ENCODE assay signal across 1 cellular context in the genomic region with DNA sequence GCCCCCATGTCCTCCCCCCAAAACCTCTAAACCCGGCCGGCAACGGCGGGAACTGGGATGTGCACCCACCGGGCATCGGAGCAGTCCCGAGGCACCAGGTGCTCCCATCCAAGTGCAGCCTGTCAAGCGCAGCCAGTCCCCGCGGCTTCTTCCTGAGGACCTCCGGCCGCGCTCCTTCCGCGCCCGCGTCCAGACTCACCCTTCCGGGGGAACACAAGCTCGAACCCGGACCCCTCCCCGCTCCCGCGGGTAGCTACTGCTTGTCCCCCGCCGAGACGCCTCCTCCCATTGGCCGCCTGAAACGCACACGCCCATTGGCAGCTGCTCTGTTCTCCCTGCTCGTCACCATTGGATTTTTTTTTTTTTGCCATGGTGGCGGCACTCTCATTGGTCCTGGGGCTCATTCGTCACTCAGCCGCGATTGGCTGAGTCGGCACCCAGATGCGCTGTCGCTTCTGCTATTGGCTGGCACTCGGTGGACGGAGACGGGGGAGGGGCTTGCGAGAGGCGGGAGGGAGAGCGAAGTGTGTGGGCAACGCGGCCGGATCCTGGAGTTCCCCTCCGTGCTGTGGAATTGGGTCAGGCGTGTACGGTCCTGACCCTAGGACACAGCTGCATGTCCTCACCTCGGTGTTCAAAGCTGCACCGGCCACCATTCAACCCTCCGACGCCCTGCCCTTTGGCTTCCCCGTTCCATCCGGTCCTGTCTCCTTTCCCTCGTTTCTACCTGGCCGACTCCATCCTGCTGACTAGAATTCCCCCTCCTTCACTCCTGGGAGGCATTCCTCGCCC.
A peak's percentile ranks its signal among the peaks of the same experiment; 100 is the strongest.
TF ChIP-seq lines count a peak whose summit lies in the region.

A gene (minus strand): TSS at position 262 of the 792 bp plus-strand sequence. CDS start 2,166 bp downstream, outside the sequence.

TF ChIP-seq in HEK293, 187 proteins besides CTCF, POLR2A, EP300 and RAD21 (continued from another document and continues in another):
- peak; percentile 80 for TF ChIP-seq ZEB2 (tag by site-specific recombination; IDR thresholded peaks at IDR 0.05)
- TF ChIP-seq BCL11B (tag by site-specific recombination; IDR thresholded peaks at IDR 0.05; ENCODE audit: low read depth): peak; percentile 68; the same call in 1 of the 2 replicates
- TF ChIP-seq ZNF292 (tag by site-specific recombination; IDR thresholded peaks at IDR 0.05; ENCODE audit: borderline replicate concordance, low read depth): no peak
- peak; percentile 95 for TF ChIP-seq GLIS1 (tag by site-specific recombination; IDR thresholded peaks at IDR 0.05)
- TF ChIP-seq SP2 (tag by site-specific recombination; IDR thresholded peaks at IDR 0.05): peak; percentile 100
- TF ChIP-seq KLF7 (tag by site-specific recombination; IDR thresholded peaks at IDR 0.05; ENCODE audit: borderline replicate concordance): peak; percentile 25; the same call in 1 of the 2 replicates
- TF ChIP-seq, protein P1, sequence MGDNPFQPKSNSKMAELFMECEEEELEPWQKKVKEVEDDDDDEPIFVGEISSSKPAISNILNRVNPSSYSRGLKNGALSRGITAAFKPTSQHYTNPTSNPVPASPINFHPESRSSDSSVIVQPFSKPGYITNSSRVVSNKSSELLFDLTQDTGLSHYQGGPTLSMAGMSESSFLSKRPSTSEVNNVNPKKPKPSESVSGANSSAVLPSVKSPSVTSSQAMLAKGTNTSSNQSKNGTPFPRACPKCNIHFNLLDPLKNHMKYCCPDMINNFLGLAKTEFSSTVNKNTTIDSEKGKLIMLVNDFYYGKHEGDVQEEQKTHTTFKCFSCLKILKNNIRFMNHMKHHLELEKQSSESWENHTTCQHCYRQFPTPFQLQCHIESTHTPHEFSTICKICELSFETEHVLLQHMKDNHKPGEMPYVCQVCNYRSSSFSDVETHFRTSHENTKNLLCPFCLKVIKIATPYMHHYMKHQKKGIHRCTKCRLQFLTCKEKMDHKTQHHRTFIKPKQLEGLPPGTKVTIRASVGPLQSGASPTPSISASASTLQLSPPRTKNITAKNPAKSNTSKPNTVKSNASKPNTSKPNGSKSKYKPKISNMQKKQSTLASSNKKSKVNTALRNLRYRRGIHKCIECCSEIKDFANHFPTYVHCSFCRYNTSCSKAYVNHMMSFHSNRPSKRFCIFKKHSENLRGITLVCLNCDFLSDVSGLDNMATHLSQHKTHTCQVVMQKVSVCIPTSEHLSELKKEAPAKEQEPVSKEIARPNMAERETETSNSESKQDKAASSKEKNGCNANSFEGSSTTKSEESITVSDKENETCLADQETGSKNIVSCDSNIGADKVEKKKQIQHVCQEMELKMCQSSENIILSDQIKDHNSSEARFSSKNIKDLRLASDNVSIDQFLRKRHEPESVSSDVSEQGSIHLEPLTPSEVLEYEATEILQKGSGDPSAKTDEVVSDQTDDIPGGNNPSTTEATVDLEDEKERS (tag by site-specific recombination; IDR thresholded peaks at IDR 0.05): no peak
- TF ChIP-seq, protein P2, sequence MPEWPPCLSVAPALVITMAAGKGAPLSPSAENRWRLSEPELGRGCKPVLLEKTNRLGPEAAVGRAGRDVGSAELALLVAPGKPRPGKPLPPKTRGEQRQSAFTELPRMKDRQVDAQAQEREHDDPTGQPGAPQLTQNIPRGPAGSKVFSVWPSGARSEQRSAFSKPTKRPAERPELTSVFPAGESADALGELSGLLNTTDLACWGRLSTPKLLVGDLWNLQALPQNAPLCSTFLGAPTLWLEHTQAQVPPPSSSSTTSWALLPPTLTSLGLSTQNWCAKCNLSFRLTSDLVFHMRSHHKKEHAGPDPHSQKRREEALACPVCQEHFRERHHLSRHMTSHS (tag by site-specific recombination; IDR thresholded peaks at IDR 0.05): no peak
- TF ChIP-seq ZNF391 (tag by site-specific recombination; IDR thresholded peaks at IDR 0.05; ENCODE audit: borderline replicate concordance, low read depth): peak; percentile 91
- TF ChIP-seq ZNF530 (tag by site-specific recombination; IDR thresholded peaks at IDR 0.05; ENCODE audit: low read depth): no peak
- TF ChIP-seq GLI4 (tag by site-specific recombination; IDR thresholded peaks at IDR 0.05): peak; percentile 68; the same call in 1 of the 2 replicates
- no peak for TF ChIP-seq ZNF266 (tag by site-specific recombination; IDR thresholded peaks at IDR 0.05; ENCODE audit: low read depth)
- 0 out of 2 replicates have a peak, but pooled peaks have one; percentile 4 for TF ChIP-seq ZFP3 (tag by site-specific recombination; IDR thresholded peaks at IDR 0.05; ENCODE audit: low read depth)
- TF ChIP-seq ZNF843 (tag by site-specific recombination; IDR thresholded peaks at IDR 0.05): peak; percentile 47; the same call in 1 of the 2 replicates
- TF ChIP-seq, protein P3, sequence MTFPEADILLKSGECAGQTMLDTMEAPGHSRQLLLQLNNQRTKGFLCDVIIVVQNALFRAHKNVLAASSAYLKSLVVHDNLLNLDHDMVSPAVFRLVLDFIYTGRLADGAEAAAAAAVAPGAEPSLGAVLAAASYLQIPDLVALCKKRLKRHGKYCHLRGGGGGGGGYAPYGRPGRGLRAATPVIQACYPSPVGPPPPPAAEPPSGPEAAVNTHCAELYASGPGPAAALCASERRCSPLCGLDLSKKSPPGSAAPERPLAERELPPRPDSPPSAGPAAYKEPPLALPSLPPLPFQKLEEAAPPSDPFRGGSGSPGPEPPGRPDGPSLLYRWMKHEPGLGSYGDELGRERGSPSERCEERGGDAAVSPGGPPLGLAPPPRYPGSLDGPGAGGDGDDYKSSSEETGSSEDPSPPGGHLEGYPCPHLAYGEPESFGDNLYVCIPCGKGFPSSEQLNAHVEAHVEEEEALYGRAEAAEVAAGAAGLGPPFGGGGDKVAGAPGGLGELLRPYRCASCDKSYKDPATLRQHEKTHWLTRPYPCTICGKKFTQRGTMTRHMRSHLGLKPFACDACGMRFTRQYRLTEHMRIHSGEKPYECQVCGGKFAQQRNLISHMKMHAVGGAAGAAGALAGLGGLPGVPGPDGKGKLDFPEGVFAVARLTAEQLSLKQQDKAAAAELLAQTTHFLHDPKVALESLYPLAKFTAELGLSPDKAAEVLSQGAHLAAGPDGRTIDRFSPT (tag by site-specific recombination; IDR thresholded peaks at IDR 0.05): peak; percentile 63; the same call in 1 of the 2 replicates
- TF ChIP-seq KLF1 (tag by site-specific recombination; IDR thresholded peaks at IDR 0.05): peak; percentile 59
- TF ChIP-seq, protein P4, sequence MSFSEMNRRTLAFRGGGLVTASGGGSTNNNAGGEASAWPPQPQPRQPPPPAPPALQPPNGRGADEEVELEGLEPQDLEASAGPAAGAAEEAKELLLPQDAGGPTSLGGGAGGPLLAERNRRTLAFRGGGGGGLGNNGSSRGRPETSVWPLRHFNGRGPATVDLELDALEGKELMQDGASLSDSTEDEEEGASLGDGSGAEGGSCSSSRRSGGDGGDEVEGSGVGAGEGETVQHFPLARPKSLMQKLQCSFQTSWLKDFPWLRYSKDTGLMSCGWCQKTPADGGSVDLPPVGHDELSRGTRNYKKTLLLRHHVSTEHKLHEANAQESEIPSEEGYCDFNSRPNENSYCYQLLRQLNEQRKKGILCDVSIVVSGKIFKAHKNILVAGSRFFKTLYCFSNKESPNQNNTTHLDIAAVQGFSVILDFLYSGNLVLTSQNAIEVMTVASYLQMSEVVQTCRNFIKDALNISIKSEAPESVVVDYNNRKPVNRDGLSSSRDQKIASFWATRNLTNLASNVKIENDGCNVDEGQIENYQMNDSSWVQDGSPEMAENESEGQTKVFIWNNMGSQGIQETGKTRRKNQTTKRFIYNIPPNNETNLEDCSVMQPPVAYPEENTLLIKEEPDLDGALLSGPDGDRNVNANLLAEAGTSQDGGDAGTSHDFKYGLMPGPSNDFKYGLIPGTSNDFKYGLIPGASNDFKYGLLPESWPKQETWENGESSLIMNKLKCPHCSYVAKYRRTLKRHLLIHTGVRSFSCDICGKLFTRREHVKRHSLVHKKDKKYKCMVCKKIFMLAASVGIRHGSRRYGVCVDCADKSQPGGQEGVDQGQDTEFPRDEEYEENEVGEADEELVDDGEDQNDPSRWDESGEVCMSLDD (tag by site-specific recombination; IDR thresholded peaks at IDR 0.05): peak; percentile 84
- TF ChIP-seq, protein P5, sequence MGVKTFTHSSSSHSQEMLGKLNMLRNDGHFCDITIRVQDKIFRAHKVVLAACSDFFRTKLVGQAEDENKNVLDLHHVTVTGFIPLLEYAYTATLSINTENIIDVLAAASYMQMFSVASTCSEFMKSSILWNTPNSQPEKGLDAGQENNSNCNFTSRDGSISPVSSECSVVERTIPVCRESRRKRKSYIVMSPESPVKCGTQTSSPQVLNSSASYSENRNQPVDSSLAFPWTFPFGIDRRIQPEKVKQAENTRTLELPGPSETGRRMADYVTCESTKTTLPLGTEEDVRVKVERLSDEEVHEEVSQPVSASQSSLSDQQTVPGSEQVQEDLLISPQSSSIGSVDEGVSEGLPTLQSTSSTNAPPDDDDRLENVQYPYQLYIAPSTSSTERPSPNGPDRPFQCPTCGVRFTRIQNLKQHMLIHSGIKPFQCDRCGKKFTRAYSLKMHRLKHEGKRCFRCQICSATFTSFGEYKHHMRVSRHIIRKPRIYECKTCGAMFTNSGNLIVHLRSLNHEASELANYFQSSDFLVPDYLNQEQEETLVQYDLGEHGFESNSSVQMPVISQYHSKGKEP (tag by site-specific recombination; IDR thresholded peaks at IDR 0.05): no peak
- 0 out of 2 replicates have a peak, but pooled peaks have one; percentile 11 for TF ChIP-seq ZSCAN30 (tag by site-specific recombination; IDR thresholded peaks at IDR 0.05)
- peak; percentile 15; the same call in 1 of the 2 replicates for TF ChIP-seq ZNF501 (tag by site-specific recombination; IDR thresholded peaks at IDR 0.05)
- TF ChIP-seq BCL11A (tag by site-specific recombination; IDR thresholded peaks at IDR 0.05; ENCODE audit: low read depth): peak; percentile 44; the same call in 1 of the 2 replicates
- TF ChIP-seq ZBTB48 (tag by site-specific recombination; IDR thresholded peaks at IDR 0.05): peak; percentile 35; the same call in 1 of the 2 replicates
- no peak for TF ChIP-seq HOXA7 (CRISPR knock-in tag; IDR thresholded peaks at IDR 0.05; ENCODE audit: borderline replicate concordance)
- peak; percentile 78 for TF ChIP-seq ZNF341 (tag by site-specific recombination; IDR thresholded peaks at IDR 0.05; ENCODE audit: low read depth)
- TF ChIP-seq, protein P6, sequence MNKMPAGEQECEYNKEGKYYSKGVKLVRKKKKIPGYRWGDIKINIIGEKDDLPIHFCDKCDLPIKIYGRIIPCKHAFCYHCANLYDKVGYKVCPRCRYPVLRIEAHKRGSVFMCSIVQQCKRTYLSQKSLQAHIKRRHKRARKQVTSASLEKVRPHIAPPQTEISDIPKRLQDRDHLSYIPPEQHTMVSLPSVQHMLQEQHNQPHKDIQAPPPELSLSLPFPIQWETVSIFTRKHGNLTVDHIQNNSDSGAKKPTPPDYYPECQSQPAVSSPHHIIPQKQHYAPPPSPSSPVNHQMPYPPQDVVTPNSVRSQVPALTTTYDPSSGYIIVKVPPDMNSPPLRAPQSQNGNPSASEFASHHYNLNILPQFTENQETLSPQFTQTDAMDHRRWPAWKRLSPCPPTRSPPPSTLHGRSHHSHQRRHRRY (tag by site-specific recombination; IDR thresholded peaks at IDR 0.05): no peak
- TF ChIP-seq, protein P7, sequence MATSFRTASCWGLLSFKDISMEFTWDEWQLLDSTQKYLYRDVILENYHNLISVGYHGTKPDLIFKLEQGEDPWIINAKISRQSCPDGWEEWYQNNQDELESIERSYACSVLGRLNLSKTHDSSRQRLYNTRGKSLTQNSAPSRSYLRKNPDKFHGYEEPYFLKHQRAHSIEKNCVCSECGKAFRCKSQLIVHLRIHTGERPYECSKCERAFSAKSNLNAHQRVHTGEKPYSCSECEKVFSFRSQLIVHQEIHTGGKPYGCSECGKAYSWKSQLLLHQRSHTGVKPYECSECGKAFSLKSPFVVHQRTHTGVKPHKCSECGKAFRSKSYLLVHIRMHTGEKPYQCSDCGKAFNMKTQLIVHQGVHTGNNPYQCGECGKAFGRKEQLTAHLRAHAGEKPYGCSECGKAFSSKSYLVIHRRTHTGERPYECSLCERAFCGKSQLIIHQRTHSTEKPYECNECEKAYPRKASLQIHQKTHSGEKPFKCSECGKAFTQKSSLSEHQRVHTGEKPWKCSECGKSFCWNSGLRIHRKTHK (tag by site-specific recombination; IDR thresholded peaks at IDR 0.05): no peak
- TF ChIP-seq ZNF561 (tag by site-specific recombination; IDR thresholded peaks at IDR 0.05; ENCODE audit: borderline replicate concordance): no peak; the same call in 1 of the 2 replicates
- 0 out of 2 replicates have a peak, but pooled peaks have one; percentile 3 for TF ChIP-seq ZNF654 (tag by site-specific recombination; IDR thresholded peaks at IDR 0.05; ENCODE audit: low read depth)
- TF ChIP-seq FEZF1 (tag by site-specific recombination; IDR thresholded peaks at IDR 0.05): no peak
- no peak for TF ChIP-seq ZNF140 (tag by site-specific recombination; IDR thresholded peaks at IDR 0.05)
- TF ChIP-seq, protein P8, sequence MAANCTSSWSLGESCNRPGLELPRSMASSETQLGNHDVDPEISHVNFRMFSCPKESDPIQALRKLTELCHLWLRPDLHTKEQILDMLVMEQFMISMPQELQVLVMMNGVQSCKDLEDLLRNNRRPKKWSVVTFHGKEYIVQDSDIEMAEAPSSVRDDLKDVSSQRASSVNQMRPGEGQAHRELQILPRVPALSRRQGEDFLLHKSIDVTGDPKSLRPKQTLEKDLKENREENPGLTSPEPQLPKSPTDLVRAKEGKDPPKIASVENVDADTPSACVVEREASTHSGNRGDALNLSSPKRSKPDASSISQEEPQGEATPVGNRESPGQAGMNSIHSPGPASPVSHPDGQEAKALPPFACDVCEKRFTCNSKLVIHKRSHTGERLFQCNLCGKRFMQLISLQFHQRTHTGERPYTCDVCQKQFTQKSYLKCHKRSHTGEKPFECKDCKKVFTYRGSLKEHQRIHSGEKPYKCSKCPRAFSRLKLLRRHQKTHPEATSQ (tag by site-specific recombination; IDR thresholded peaks at IDR 0.05): peak; percentile 18
- TF ChIP-seq OVOL3 (tag by site-specific recombination; IDR thresholded peaks at IDR 0.05): peak; percentile 51; the same call in 1 of the 2 replicates
- TF ChIP-seq OSR2 (tag by site-specific recombination; IDR thresholded peaks at IDR 0.05): peak; percentile 99
- no peak for TF ChIP-seq ZNF302 (tag by site-specific recombination; IDR thresholded peaks at IDR 0.05; ENCODE audit: low read depth)
- no peak for TF ChIP-seq ZNF354C (tag by site-specific recombination; IDR thresholded peaks at IDR 0.05; ENCODE audit: borderline replicate concordance, low read depth)
- TF ChIP-seq, protein P9, sequence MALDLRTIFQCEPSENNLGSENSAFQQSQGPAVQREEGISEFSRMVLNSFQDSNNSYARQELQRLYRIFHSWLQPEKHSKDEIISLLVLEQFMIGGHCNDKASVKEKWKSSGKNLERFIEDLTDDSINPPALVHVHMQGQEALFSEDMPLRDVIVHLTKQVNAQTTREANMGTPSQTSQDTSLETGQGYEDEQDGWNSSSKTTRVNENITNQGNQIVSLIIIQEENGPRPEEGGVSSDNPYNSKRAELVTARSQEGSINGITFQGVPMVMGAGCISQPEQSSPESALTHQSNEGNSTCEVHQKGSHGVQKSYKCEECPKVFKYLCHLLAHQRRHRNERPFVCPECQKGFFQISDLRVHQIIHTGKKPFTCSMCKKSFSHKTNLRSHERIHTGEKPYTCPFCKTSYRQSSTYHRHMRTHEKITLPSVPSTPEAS (tag by site-specific recombination; IDR thresholded peaks at IDR 0.05): no peak
- peak; percentile 59 for TF ChIP-seq KLF9 (tag by site-specific recombination; IDR thresholded peaks at IDR 0.05; ENCODE audit: low read depth)
- TF ChIP-seq TRIM28 (IDR thresholded peaks at IDR 0.05; ENCODE audit: borderline replicate concordance, low read length): 0 out of 2 replicates have a peak, but pooled peaks have one; percentile 11
